Comparison of ENCODE assay signal across 8 cellular contexts in genomic region chrX:68895339-68896250, GRCh38.
DNase-seq lines count a peak whose midpoint lies in the region; ATAC-seq lines count a peak whose summit lies in the region.

No MANE protein-coding gene starts in this region.

- H2AFZ ChIP-seq in Karpas-422 (ENCODE audit: low read length) = no peak overlapping the region

- H3K9me2 ChIP-seq in Karpas-422 (replicated peaks; ENCODE audit: insufficient read depth, low read length) = no peaks in the 10 kb centered on the region

- no peaks in the 10 kb centered on the region for H3K27me3 ChIP-seq in Karpas-422 (ENCODE audit: low read length)

- H3K27ac ChIP-seq in Karpas-422 (ENCODE audit: low read length) = no peak overlapping the region

- no peak overlapping the region for H3K4me3 ChIP-seq in Karpas-422 (ENCODE audit: low read length)

- peak; percentile 53 for ATAC-seq in stimulated activated naive CD8-positive, alpha-beta T cell treated with anti-CD3 and anti-CD28 coated beads, Interleukin-15, Interleukin-2, amounts not matched to agents 100 U/mL and 50 U/mL, for 24 hours
- no peak for ATAC-seq in GM21447 (IDR thresholded peaks at IDR 0.05; ENCODE audit: unreplicated experiment)

- no peaks in the 10 kb centered on the region for H3K9me3 ChIP-seq in Karpas-422 (ENCODE audit: low read length)

- no peak overlapping the region for H3K9ac ChIP-seq in Karpas-422 (ENCODE audit: low read length)

- DNase-seq in HT1080 (ENCODE audit: low read depth) = peak; percentile 47
- DNase-seq in astrocyte of the hippocampus (ENCODE audit: low read depth, low spot score) = peak; percentile 14
- peak; percentile 43 for DNase-seq in iris pigment epithelial cell (ENCODE audit: low read depth)
- peak; percentile 2 for DNase-seq in stimulated activated naive CD8-positive, alpha-beta T cell treated with anti-CD3 and anti-CD28 coated beads, Interleukin-15, Interleukin-2, amounts not matched to agents 100 U/mL and 50 U/mL, for 24 hours
- DNase-seq in KG1 (lab: John Stamatoyannopoulos, UW) = no peak
- DNase-seq in Karpas-422 = no peak
- no peak for DNase-seq in activated naive CD4-positive, alpha-beta T cell (lab: John Stamatoyannopoulos, UW)

- H3K79me2 ChIP-seq in Karpas-422 (ENCODE audit: low read length) = no peaks in the 10 kb centered on the region

- no peaks in the 10 kb centered on the region for H4K20me1 ChIP-seq in Karpas-422 (ENCODE audit: insufficient read depth, low read depth, low read length)

- no peaks in the 10 kb centered on the region for H3K4me1 ChIP-seq in Karpas-422 (ENCODE audit: low read length)

- no peak overlapping the region for H3K4me2 ChIP-seq in Karpas-422 (ENCODE audit: low read depth, low read length, poor library complexity, severe bottlenecking)

- no peaks in the 10 kb centered on the region for H3K36me3 ChIP-seq in Karpas-422 (ENCODE audit: insufficient read depth, low read length)

Comparison
In these comparisons a context has a peak if more than half of its experiments do, and no peak if none do; other contexts are left out.
1. DNase-seq: peak in HT1080 (single experiment), astrocyte of the hippocampus (single experiment), iris pigment epithelial cell (single experiment) and stimulated activated naive CD8-positive, alpha-beta T cell treated with anti-CD3 and anti-CD28 coated beads, Interleukin-15, Interleukin-2, amounts not matched to agents 100 U/mL and 50 U/mL, for 24 hours (single experiment); none in KG1 (single experiment), Karpas-422 (single experiment) and activated naive CD4-positive, alpha-beta T cell (0 of 4).